Comparison of ENCODE assay signal across 8 cellular contexts in genomic region chr17:50169121-50169764, GRCh38. TPM values are rescaled to one million over a fixed set of nuclear protein-coding genes. Genes with fewer than 3 reads are reported as not detected.
DNase-seq lines count a peak whose midpoint lies in the region; FAIRE-seq and TF ChIP-seq lines count a peak whose summit lies in the region.

No MANE protein-coding gene starts in this region.

- DNase-seq in ACHN (peak; percentile 66), NCI-H510A (lab: John Stamatoyannopoulos, UW) (peak; percentile 30), ecto neural progenitor cell (ENCODE audit: low spot score) (peak; percentile 94), myocyte (ENCODE audit: low read depth) (peak; percentile 64), urothelium cell line (ENCODE audit: low spot score) (peak; percentile 71), NCI-H2029 (lab: John Stamatoyannopoulos, UW) (no peak)
- peak; percentile 64 for DNase-seq in activated CD4-positive, alpha-beta T cell treated with anti-CD3 and anti-CD28 coated beads for 48 hours

- peak; percentile 86 for FAIRE-seq in urothelium cell line (lab: Jason Lieb, UNC)

- in situ Hi-C loops in ACHN (cut with HindIII; ENCODE audit: low pct_ligation_motif_present, low pct_unique_long_range_greater_than_20kb, low sequenced_read_pairs), result no loop called here

- peak; percentile 92 for TF ChIP-seq CTCF in GM12874 (IDR thresholded peaks at IDR 0.05; ENCODE audit: insufficient read depth, low read depth, low read length)

RNA-seq across cellular contexts. Expression of gene SGCA, which starts 3.4 kb away (rescaled TPM):
- total RNA-seq in myocyte, result 428 and 447 TPM in 2 replicates
- 303 TPM for polyA plus RNA-seq in myocyte (2012)

RNA-seq across cellular contexts. Expression of gene PPP1R9B, which starts 18.8 kb away (rescaled TPM):
- total RNA-seq in myocyte, result 40.5 and 44.2 TPM in 2 replicates
- polyA plus RNA-seq in myocyte (2012), result 43.6 TPM

RNA-seq across cellular contexts. Expression of gene COL1A1, which starts 32.2 kb away (rescaled TPM):
- 604 and 719 TPM in 2 replicates for total RNA-seq in myocyte
- polyA plus RNA-seq in myocyte (2012), result 15,153 TPM

RNA-seq across cellular contexts. Expression of gene SAMD14, which starts 39.3 kb away (rescaled TPM):
- total RNA-seq in myocyte, result 0.24 and 0.47 TPM in 2 replicates
- 3.6 TPM for polyA plus RNA-seq in myocyte (2012)
